In the genomic region with DNA sequence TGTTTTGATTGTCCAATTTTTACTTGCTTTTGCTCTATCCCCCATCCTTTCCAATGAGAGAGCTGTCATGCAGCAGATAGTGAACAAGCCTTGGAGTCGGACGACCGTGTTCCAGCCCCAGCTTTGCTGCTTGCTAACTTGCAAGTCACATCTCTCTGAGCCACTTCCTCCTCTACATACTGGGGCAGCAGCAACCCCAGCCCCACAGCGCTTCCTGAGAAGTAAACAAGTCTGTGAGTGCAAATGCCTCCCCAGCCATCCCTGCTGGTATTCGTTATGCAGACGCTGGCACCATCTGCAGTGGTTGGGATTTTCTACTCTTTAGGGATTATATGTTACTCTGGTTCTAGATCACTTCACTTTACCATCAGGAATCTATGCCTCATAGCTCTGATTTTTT, we compare ENCODE assay signal across 8 cellular contexts. TPM values are rescaled to one million over a fixed set of nuclear protein-coding genes. Genes with fewer than 3 reads are reported as not detected.
DNase-seq lines count a peak whose midpoint lies in the region; ATAC-seq and TF ChIP-seq lines count a peak whose summit lies in the region.

No MANE protein-coding gene starts in this region.

- H2AFZ ChIP-seq in osteoblast (ENCODE audit: low read length), result no peak overlapping the region

- H3K27me3 ChIP-seq in HUES48 (ENCODE audit: control insufficient read depth, insufficient read depth, low read length) (no peaks in the 10 kb centered on the region), skeletal muscle tissue (ENCODE audit: control insufficient read depth in 3 of 3, insufficient read depth in 3 of 3, low read length in 3 of 3) (no peaks in the 10 kb centered on the region), osteoblast (ENCODE audit: insufficient read depth, low read length) (no peaks in the 10 kb centered on the region)

- H3K79me2 ChIP-seq in osteoblast (ENCODE audit: insufficient read depth, low read length), result no peaks in the 10 kb centered on the region

- H3K27ac Mint-ChIP-seq in dendritic cell treated with granulocyte-macrophage colony-stimulating factor and Interleukin-4, amounts not matched to agents 40 ng/mL and 50 ng/mL, for 4 days, result peak overlapping the region; percentile 67

- H3K27ac ChIP-seq in HUES48 (ENCODE audit: low read depth, low read length) (peak overlapping the region; percentile 45), skeletal muscle tissue (ENCODE audit: low read depth, low read length) (peak overlapping the region; percentile 13), osteoblast (ENCODE audit: low read depth, low read length) (no peak overlapping the region)

- ATAC-seq in esophagus mucosa, result no peak

- no peak overlapping the region for H3K9ac ChIP-seq in HUES48 (ENCODE audit: low read depth, low read length)
- no peak overlapping the region for H3K9ac ChIP-seq in skeletal muscle tissue (ENCODE audit: low read depth in 1 of 3, low read length in 3 of 3)

- no peak for TF ChIP-seq CTCF in osteoblast (IDR thresholded peaks at IDR 0.05; ENCODE audit: extremely low read depth, low read depth, low read length)

- H3K4me1 Mint-ChIP-seq in dendritic cell treated with granulocyte-macrophage colony-stimulating factor and Interleukin-4, amounts not matched to agents 40 ng/mL and 50 ng/mL, for 4 days (ENCODE audit: low read depth), result peaks cover 47% of the 10 kb centered on the region

- H3K36me3 ChIP-seq in HUES48 (ENCODE audit: control insufficient read depth, insufficient read depth, low read length) (peaks cover 2% of the 10 kb centered on the region; the same call in 1 of the 2 replicates), skeletal muscle tissue (ENCODE audit: control insufficient read depth in 3 of 3, insufficient read depth in 3 of 3, low read length in 3 of 3) (peaks cover 11 to 33% (median 31%) of the 10 kb centered on the region in 3 donors), osteoblast (ENCODE audit: insufficient read depth, low read length) (no peaks in the 10 kb centered on the region)

- no peak overlapping the region for H3K4me3 ChIP-seq in HUES48 (ENCODE audit: low read depth, low read length)
- no peak overlapping the region for H3K4me3 ChIP-seq in skeletal muscle tissue (ENCODE audit: low read length in 3 of 3)
- H3K4me3 ChIP-seq in osteoblast (ENCODE audit: insufficient read depth, low read length), result no peak overlapping the region

- H3K4me1 ChIP-seq in HUES48 (ENCODE audit: control insufficient read depth, insufficient read depth, low read length) (no peaks in the 10 kb centered on the region; the same call in 1 of the 2 replicates), skeletal muscle tissue (ENCODE audit: control insufficient read depth in 3 of 3, insufficient read depth in 3 of 3, low read length in 3 of 3) (peaks cover under 1 to 8% (median under 1%) of the 10 kb centered on the region in 3 donors), osteoblast (ENCODE audit: insufficient read depth, low read length) (no peaks in the 10 kb centered on the region)

- DNase-seq in activated CD4-positive, CD25-positive, alpha-beta regulatory T cell (lab: John Stamatoyannopoulos, UW), result peak in 3 of 4 experiments; percentile 11 to 74 (median 58)
- DNase-seq in GM03348 (ENCODE audit: low spot score) (no peak), osteoblast (ENCODE audit: insufficient read length, low spot score, missing footprints) (no peak), NCI-H187 treated with DMSO at 0.1 percent for 48 hours (lab: John Stamatoyannopoulos, UW) (no peak)

- H3K36me3 Mint-ChIP-seq in dendritic cell treated with granulocyte-macrophage colony-stimulating factor and Interleukin-4, amounts not matched to agents 40 ng/mL and 50 ng/mL, for 4 days (ENCODE audit: low read depth), result peaks cover 100% of the 10 kb centered on the region

- H4K20me1 ChIP-seq in osteoblast (ENCODE audit: insufficient read depth, low read length), result no peaks in the 10 kb centered on the region

- H3K27me3 Mint-ChIP-seq in dendritic cell treated with granulocyte-macrophage colony-stimulating factor and Interleukin-4, amounts not matched to agents 40 ng/mL and 50 ng/mL, for 4 days, result no peaks in the 10 kb centered on the region

- intact Hi-C loops in dendritic cell treated with granulocyte-macrophage colony-stimulating factor and Interleukin-4, amounts not matched to agents 40 ng/mL and 50 ng/mL, for 4 days (cut with micrococcal nuclease), result no loop called here

- no peaks in the 10 kb centered on the region for H3K9me3 Mint-ChIP-seq in dendritic cell treated with granulocyte-macrophage colony-stimulating factor and Interleukin-4, amounts not matched to agents 40 ng/mL and 50 ng/mL, for 4 days

- no peaks in the 10 kb centered on the region for H3K9me3 ChIP-seq in HUES48 (ENCODE audit: control insufficient read depth, insufficient read depth, low read length)
- no peaks in the 10 kb centered on the region for H3K9me3 ChIP-seq in skeletal muscle tissue (ENCODE audit: control insufficient read depth in 3 of 3, low read length in 3 of 3)
- H3K9me3 ChIP-seq in osteoblast (ENCODE audit: low read depth, low read length), result no peaks in the 10 kb centered on the region

- H3K4me3 Mint-ChIP-seq in dendritic cell treated with granulocyte-macrophage colony-stimulating factor and Interleukin-4, amounts not matched to agents 40 ng/mL and 50 ng/mL, for 4 days, result peak overlapping the region; percentile 26

- no peak overlapping the region for H3K4me2 ChIP-seq in osteoblast (ENCODE audit: insufficient read depth, low read length)

RNA-seq across cellular contexts. Expression of a gene that starts 35.0 kb away (rescaled TPM):
- total RNA-seq in skeletal muscle tissue (not detected), esophagus mucosa (not detected), osteoblast (not detected in 2 replicates)

Comparison
In these comparisons a context has a peak if more than half of its experiments do, and no peak if none do; other contexts are left out.
1. DNase-seq: peak in activated CD4-positive, CD25-positive, alpha-beta regulatory T cell (3 of 4); none in GM03348 (single experiment), osteoblast (single experiment) and NCI-H187 treated with DMSO at 0.1 percent for 48 hours (single experiment).